Comparison of ENCODE assay signal across 15 cellular contexts in genomic region chr4:147777456-147778091, GRCh38. TPM values are rescaled to one million over a fixed set of nuclear protein-coding genes. Genes with fewer than 3 reads are reported as not detected.
DNase-seq lines count a peak whose midpoint lies in the region; ATAC-seq lines count a peak whose summit lies in the region.
"Had no signal": no experiment of that assay in that cellular context is flagged by ENCODE, and none has a peak within 500 bp of the region (broad histone marks: within the 10 kb centered on the region; RNA-seq: fewer than 3 reads in every experiment).

No MANE protein-coding gene starts in this region.

- no peaks in the 10 kb centered on the region for H3K27me3 ChIP-seq in right cardiac atrium (ENCODE audit: control insufficient read depth, insufficient read depth)
- H3K27me3 ChIP-seq: suprapubic skin had no signal

- no peaks in the 10 kb centered on the region for H3K9me3 ChIP-seq in right cardiac atrium (ENCODE audit: control insufficient read depth, low read length)
- H3K9me3 ChIP-seq: suprapubic skin had no signal

- no peak for DNase-seq in right cardiac atrium
- DNase-seq in cardiac septum (ENCODE audit: low spot score) = no peak
- DNase-seq in RKO (ENCODE audit: low spot score) = peak; percentile 44
- DNase-seq in glomerular visceral epithelial cell (ENCODE audit: extremely low spot score) = peak; percentile 59
- DNase-seq in AG08396 (ENCODE audit: low spot score) = no peak
- no peak for DNase-seq in D341Med (ENCODE audit: low spot score)
- no peak for DNase-seq in dedifferentiated amniotic fluid mesenchymal stem cell (ENCODE audit: extremely low spot score)
- DNase-seq: activated CD4-positive, alpha-beta T cell treated with anti-CD3 and anti-CD28 coated beads, Interleukin-2, amount 10 ng/mL, durations not matched to agents 24 days and 14 days; DMS153; midbrain; NCI-H1105 treated with DMSO at 0.1 percent for 48 hours; occipital lobe; OCI-M1 had no signal

- peak overlapping the region; percentile 7 for H3K27ac ChIP-seq in right cardiac atrium (ENCODE audit: low read length)
- H3K27ac ChIP-seq: suprapubic skin had no signal

- H3K4me1 ChIP-seq in right cardiac atrium (ENCODE audit: control insufficient read depth, insufficient read depth, low read length) = peaks cover 12% of the 10 kb centered on the region

- WGBS in right cardiac atrium = 73% methylated on average over 5 of the region's 5 CpGs

- intact Hi-C loops in right cardiac atrium (cut with DNase I) = no loop called here
- intact Hi-C loops in cardiac septum (cut with DNase I) = loop anchor here (5.0 kb wide), 1 partner anchor 45 kb away; no protein-coding TSS in a partner anchor

- H3K4me3 ChIP-seq in right cardiac atrium (ENCODE audit: low read length) = no peak overlapping the region
- H3K4me3 ChIP-seq: suprapubic skin had no signal

- ATAC-seq in right cardiac atrium (no peak), HG03135 (IDR thresholded peaks at IDR 0.05; ENCODE audit: unreplicated experiment) (no peak)

RNA-seq across cellular contexts. Expression of gene ARHGAP10, which starts 45.7 kb away (rescaled TPM):
- total RNA-seq in right cardiac atrium (10 to 100 TPM; 43.3 to 54.1 (median 48.7) TPM), cardiac septum (41.8 TPM)
- 36.7 TPM for polyA plus RNA-seq in right cardiac atrium

Comparison
In these comparisons a context has a peak if more than half of its experiments do, and no peak if none do; other contexts are left out.
1. DNase-seq: peak in RKO (single experiment) and glomerular visceral epithelial cell (single experiment); none in right cardiac atrium (0 of 3), cardiac septum (single experiment), AG08396 (single experiment), D341Med (single experiment) and dedifferentiated amniotic fluid mesenchymal stem cell (single experiment).